ENCODE assay signal across 18 cellular contexts in genomic region chr2:189576361-189576760, GRCh38. TPM values are rescaled to one million over a fixed set of nuclear protein-coding genes. Genes with fewer than 3 reads are reported as not detected.
DNase-seq lines count a peak whose midpoint lies in the region; ATAC-seq and TF ChIP-seq lines count a peak whose summit lies in the region.
"Had no signal": no experiment of that assay in that cellular context is flagged by ENCODE, and none has a peak within 500 bp of the region (broad histone marks: within the 10 kb centered on the region; RNA-seq: fewer than 3 reads in every experiment).

No MANE protein-coding gene starts in this region.

- no peaks in the 10 kb centered on the region for H3K9me3 Mint-ChIP-seq in activated naive CD4-positive, alpha-beta T cell treated with anti-CD3 and anti-CD28 coated beads for 36 hours
- H3K9me3 Mint-ChIP-seq: HFFc6 had no signal

- DNase-seq in activated naive CD4-positive, alpha-beta T cell treated with anti-CD3 and anti-CD28 coated beads for 36 hours, result no peak
- DNase-seq in activated naive CD4-positive, alpha-beta T cell (lab: John Stamatoyannopoulos, UW), result no peak
- DNase-seq in heart left ventricle (peak in 4 of 5 donors; percentile 35 to 48 (median 42)), vagina (ENCODE audit: extremely low spot score in 2 of 2) (no peak), NCI-H2171 treated with DMSO at 0.1 percent for 48 hours (lab: John Stamatoyannopoulos, UW) (no peak)
- DNase-seq: activated CD4-positive, CD25-positive, alpha-beta regulatory T cell; activated effector memory CD4-positive, alpha-beta T cell treated with anti-CD3 and anti-CD28 coated beads, Interleukin-2, amount 50 U/mL, for 16 hours; anterior cingulate cortex; CD4-positive, CD25-positive, alpha-beta regulatory T cell; HFFc6; MV-4-11; NCI-H2081 treated with DMSO at 0.1 percent for 48 hours; NCI-H774; small intestine; trophoblast cell had no signal

- ATAC-seq in heart left ventricle, result no peak
- ATAC-seq in GM21786 (IDR thresholded peaks at IDR 0.05; ENCODE audit: unreplicated experiment), result no peak
- no peak for ATAC-seq in HG03280 (IDR thresholded peaks at IDR 0.05; ENCODE audit: unreplicated experiment)

- H3K36me3 ChIP-seq in heart left ventricle (peaks cover 0 to 61% (median 49%) of the 10 kb centered on the region in 9 donors), neutrophil (peaks cover 46% of the 10 kb centered on the region), vagina (peaks cover 0 to 28% of the 10 kb centered on the region in 2 donors)

- TF ChIP-seq POLR2A in heart left ventricle (IDR thresholded peaks at IDR 0.05) (no peak), vagina (IDR thresholded peaks at IDR 0.05) (no peak)

- peak overlapping the region in 8 of 12 donors; percentile 0 to 89 (median 72) for H3K4me3 ChIP-seq in heart left ventricle
- H3K4me3 ChIP-seq in neutrophil (ENCODE audit: low read depth in 1 of 2, low read length in 1 of 2), result peak overlapping the region; percentile 76 to 81
- H3K4me3 ChIP-seq in vagina, result peak overlapping the region in 1 of 2 donors; percentile 71

- 31 to 61% (median 50%) methylated on average over 1 of the region's 1 CpG for WGBS in heart left ventricle, 4 donors

- H3K4me1 ChIP-seq in heart left ventricle, result peaks cover 0 to 85% (median 49%) of the 10 kb centered on the region in 12 donors
- peaks cover 80 to 82% of the 10 kb centered on the region in 2 experiments for H3K4me1 ChIP-seq in neutrophil (ENCODE audit: control insufficient read depth in 1 of 2, insufficient read depth in 1 of 2, low read depth in 1 of 2, low read length in 1 of 2)
- peaks cover 62% of the 10 kb centered on the region for H3K4me1 ChIP-seq in vagina

- no peak overlapping the region for H3K4me3 Mint-ChIP-seq in activated naive CD4-positive, alpha-beta T cell treated with anti-CD3 and anti-CD28 coated beads for 36 hours
- H3K4me3 Mint-ChIP-seq: CD4-positive, CD25-positive, alpha-beta regulatory T cell; HFFc6 had no signal

- H3K4me1 Mint-ChIP-seq in activated naive CD4-positive, alpha-beta T cell treated with anti-CD3 and anti-CD28 coated beads for 36 hours (ENCODE audit: low read depth), result peaks cover 50% of the 10 kb centered on the region

- CTCF ChIA-PET in activated naive CD4-positive, alpha-beta T cell treated with anti-CD3 and anti-CD28 coated beads for 36 hours (lab: Charles Lee), result no interaction called here

- H3K27me3 Mint-ChIP-seq in activated naive CD4-positive, alpha-beta T cell treated with anti-CD3 and anti-CD28 coated beads for 36 hours (ENCODE audit: low read depth), result no peaks in the 10 kb centered on the region

- no peak for TF ChIP-seq CTCF in heart left ventricle (IDR thresholded peaks at IDR 0.05)
- no peak for TF ChIP-seq CTCF in neutrophil (IDR thresholded peaks at IDR 0.05)
- TF ChIP-seq CTCF in vagina (IDR thresholded peaks at IDR 0.05), result no peak

- intact Hi-C loops in activated naive CD4-positive, alpha-beta T cell treated with anti-CD3 and anti-CD28 coated beads for 36 hours (cut with micrococcal nuclease), result loop anchor here (5.0 kb wide), 1 partner anchor 109 kb away; no protein-coding TSS in a partner anchor
- intact Hi-C loops in heart left ventricle (cut with DNase I) (loop anchor here in 4 of 10 donors (5.0 to 10.0 kb wide), 4 partner anchors 102 to 134 kb away; partner anchors contain the start of gene WDR75 (in 1 of the 4)), vagina (cut with DNase I) (no loop called here)

- peak overlapping the region in 10 of 12 donors; percentile 3 to 67 (median 28) for H3K27ac ChIP-seq in heart left ventricle
- H3K27ac ChIP-seq in neutrophil, result peak overlapping the region; percentile 90
- H3K27ac ChIP-seq in vagina, result peak overlapping the region; percentile 14

- H3K9me3 ChIP-seq in heart left ventricle (no peaks in the 10 kb centered on the region), neutrophil (no peaks in the 10 kb centered on the region), vagina (no peaks in the 10 kb centered on the region)

- peak overlapping the region; percentile 39 for H3K27ac Mint-ChIP-seq in activated naive CD4-positive, alpha-beta T cell treated with anti-CD3 and anti-CD28 coated beads for 36 hours
- H3K27ac Mint-ChIP-seq: CD4-positive, CD25-positive, alpha-beta regulatory T cell; HFFc6 had no signal

- H3K27me3 ChIP-seq in heart left ventricle (no peaks in the 10 kb centered on the region), neutrophil (no peaks in the 10 kb centered on the region), vagina (no peaks in the 10 kb centered on the region)

- H3K36me3 Mint-ChIP-seq in activated naive CD4-positive, alpha-beta T cell treated with anti-CD3 and anti-CD28 coated beads for 36 hours (ENCODE audit: low read depth), result peaks cover 3% of the 10 kb centered on the region
- H3K36me3 Mint-ChIP-seq: CD4-positive, CD25-positive, alpha-beta regulatory T cell had no signal

RNA-seq across cellular contexts. Expression of gene SLC40A1, which starts 4.2 kb away (rescaled TPM):
- 1 to 10 TPM; 3.8 to 4.1 TPM for total RNA-seq in activated naive CD4-positive, alpha-beta T cell treated with anti-CD3 and anti-CD28 coated beads for 36 hours
- total RNA-seq in heart left ventricle (100 to 1,000 TPM in 2 of 9 donors, 10 to 100 TPM in 7; 21.9 to 109 (median 42.9) TPM), vagina (53.3 TPM)
- 10 to 100 TPM; 10.2 to 20.3 TPM for polyA plus RNA-seq in heart left ventricle
- total RNA-seq: HFFc6 had no signal

Comparison
In these comparisons a context has a peak if more than half of its experiments do, and no peak if none do; other contexts are left out.
1. DNase-seq: peak in heart left ventricle (4 of 5); none in activated naive CD4-positive, alpha-beta T cell treated with anti-CD3 and anti-CD28 coated beads for 36 hours (single experiment), activated naive CD4-positive, alpha-beta T cell (0 of 4), vagina (0 of 2) and NCI-H2171 treated with DMSO at 0.1 percent for 48 hours (single experiment).
2. H3K27ac ChIP-seq: peak in every context shown above with its lines; median percentile 90 in neutrophil; 28 in heart left ventricle; 14 in vagina.
3. RNA of gene SLC40A1, which starts 4.2 kb away (total RNA-seq): 53.3 TPM in vagina (single experiment) and 21.9 to 109 TPM in heart left ventricle; 3.8 to 4.1 TPM in activated naive CD4-positive, alpha-beta T cell treated with anti-CD3 and anti-CD28 coated beads for 36 hours; every median in the first group is over 4 times any median in the second.